In genomic region chr2:18976112-18976961, GRCh38 we compare ENCODE assay signal across 8 cellular contexts.
DNase-seq lines count a peak whose midpoint lies in the region; ATAC-seq lines count a peak whose summit lies in the region.

No MANE protein-coding gene starts in this region.

- no peaks in the 10 kb centered on the region for H3K9me3 ChIP-seq in adipocyte (ENCODE audit: control insufficient read depth, low read length)

- peak; percentile 97 for ATAC-seq in HG03378 (IDR thresholded peaks at IDR 0.05; ENCODE audit: unreplicated experiment)
- peak; percentile 35 to 64 for ATAC-seq in naive B cell (ENCODE audit: low read depth in 2 of 2)

- peak overlapping the region; percentile 64 for H3K4me3 ChIP-seq in adipocyte (ENCODE audit: low read length)

- peaks cover 28 to 56% (median 31%) of the 10 kb centered on the region in 3 donors for H3K27me3 Mint-ChIP-seq in naive B cell

- no peak overlapping the region for H3K27ac Mint-ChIP-seq in naive B cell

- H3K4me3 Mint-ChIP-seq in naive B cell = no peak overlapping the region

- H3K4me1 Mint-ChIP-seq in naive B cell = peaks cover 10 to 12% (median 11%) of the 10 kb centered on the region in 3 donors

- DNase-seq in NCI-H1105 treated with DMSO at 0.1 percent for 48 hours (lab: John Stamatoyannopoulos, UW) (peak; percentile 14), NCI-H1105 (lab: John Stamatoyannopoulos, UW) (no peak), adipocyte (ENCODE audit: low read depth) (peak; percentile 89), naive B cell (no peak), NCI-H2081 treated with DMSO at 0.1 percent for 48 hours (lab: John Stamatoyannopoulos, UW) (no peak), AML-193 (lab: John Stamatoyannopoulos, UW) (no peak), inferior parietal cortex (ENCODE audit: extremely low spot score) (no peak)

- peak overlapping the region; percentile 71 for H3K9ac ChIP-seq in adipocyte (ENCODE audit: low read length)

- H3K9me3 Mint-ChIP-seq in naive B cell = peaks cover 0 to 4% (median 0%) of the 10 kb centered on the region in 7 donors

- no peaks in the 10 kb centered on the region for H3K27me3 ChIP-seq in adipocyte (replicated peaks; ENCODE audit: control insufficient read depth, insufficient read depth, low read length)

- H3K36me3 Mint-ChIP-seq in naive B cell = no peaks in the 10 kb centered on the region

- H3K36me3 ChIP-seq in adipocyte (ENCODE audit: control insufficient read depth, insufficient read depth, low read length, severe bottlenecking) = no peaks in the 10 kb centered on the region

- peaks cover 27% of the 10 kb centered on the region for H3K4me1 ChIP-seq in adipocyte (ENCODE audit: control insufficient read depth, insufficient read depth, low read length)

Comparison
In these comparisons a context has a peak if more than half of its experiments do, and no peak if none do; other contexts are left out.
1. DNase-seq: peak in NCI-H1105 treated with DMSO at 0.1 percent for 48 hours (single experiment) and adipocyte (single experiment); none in NCI-H1105 (single experiment), naive B cell (single experiment), NCI-H2081 treated with DMSO at 0.1 percent for 48 hours (single experiment), AML-193 (0 of 2) and inferior parietal cortex (single experiment).